In the genomic region with DNA sequence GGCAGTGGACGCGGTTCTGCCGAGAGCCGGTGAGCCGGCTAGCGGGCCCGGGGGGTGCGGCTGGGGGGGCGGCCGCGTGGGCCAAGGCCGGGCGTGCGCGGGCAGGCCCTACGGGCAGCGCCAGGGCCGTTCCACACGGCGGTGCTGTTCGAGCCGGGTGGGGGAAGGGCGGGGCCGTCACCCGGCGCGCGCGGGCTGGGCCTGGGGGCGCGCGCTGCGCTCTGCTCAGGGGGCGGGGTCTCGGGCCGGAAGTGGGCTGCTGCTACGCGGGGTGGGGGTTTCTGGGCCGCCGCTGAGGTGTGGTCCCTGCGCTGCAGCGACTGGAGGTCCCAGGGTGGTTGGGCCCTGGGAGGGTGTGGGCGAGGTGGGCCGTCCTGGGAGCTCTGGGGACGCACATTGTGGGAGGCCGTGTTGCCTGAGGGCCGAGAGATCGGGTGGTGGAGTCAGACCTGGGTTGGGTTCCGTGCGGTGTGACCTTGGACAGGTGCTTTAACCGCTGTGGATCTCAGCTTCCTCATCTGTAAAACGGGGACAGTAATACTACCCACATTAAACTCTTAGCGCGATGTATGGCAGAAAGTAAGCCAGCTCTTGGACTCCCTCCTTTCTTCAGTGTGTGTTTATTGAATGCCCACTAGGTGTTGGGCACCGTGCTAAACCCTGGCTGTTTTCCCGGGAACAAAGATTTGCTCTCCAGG, we compare ENCODE assay signal across 8 cellular contexts. TPM values are rescaled to one million over a fixed set of nuclear protein-coding genes. Genes with fewer than 3 reads are reported as not detected.
DNase-seq lines count a peak whose midpoint lies in the region; ATAC-seq, FAIRE-seq and TF ChIP-seq lines count a peak whose summit lies in the region.

No MANE protein-coding gene starts in this region.

- peak overlapping the region; percentile 92 for H3K27ac Mint-ChIP-seq in stimulated activated effector memory CD8-positive, alpha-beta T cell treated with anti-CD3 and anti-CD28 coated beads, Interleukin-12 subunit alpha, Interleukin-12 subunit beta, amount 100 ng/mL, for 72 hours

- no peak for TF ChIP-seq EP300 in H1 (IDR thresholded peaks at IDR 0.05; ENCODE audit: borderline replicate concordance in 1 of 2, low read depth in 2 of 2, low read length in 2 of 2)

- 0 out of 2 replicates have a peak overlapping the region, but pooled peaks have one; percentile 29 for H2BK20ac ChIP-seq in H1 (ENCODE audit: low read length)

- TF ChIP-seq RAD21 in H1 (IDR thresholded peaks at IDR 0.05 in 1 of 2, conservative IDR thresholded peaks at IDR 0.05 in 1 of 2; ENCODE audit: low read depth in 2 of 2, low read length in 2 of 2) = no peak

- H3K36me3 Mint-ChIP-seq in stimulated activated effector memory CD8-positive, alpha-beta T cell treated with anti-CD3 and anti-CD28 coated beads, Interleukin-12 subunit alpha, Interleukin-12 subunit beta, amount 100 ng/mL, for 72 hours = peaks cover 33% of the 10 kb centered on the region

- H3K4me3 ChIP-seq in AG04449 (ENCODE audit: low read depth, low read length) (peak overlapping the region; percentile 83), H1 (ENCODE audit: extremely low read depth in 1 of 4, insufficient read depth in 2 of 4, low read depth in 3 of 4, low read length in 4 of 4) (peak overlapping the region; percentile 75 to 96 (median 85)), mucosa of stomach (ENCODE audit: low read length) (peak overlapping the region; percentile 98)

- peak overlapping the region; percentile 86 for H2BK120ac ChIP-seq in H1 (replicated peaks; ENCODE audit: low read depth, low read length)

- peaks cover 0 to 2% (median 0%) of the 10 kb centered on the region in 4 experiments; a peak in 1 of 7 replicates for H3K27me3 ChIP-seq in H1 (replicated peaks in 1 of 4; ENCODE audit: control insufficient read depth in 3 of 4, extremely low read depth in 1 of 4, insufficient read depth in 3 of 4, low read length in 3 of 4)
- no peaks in the 10 kb centered on the region for H3K27me3 ChIP-seq in mucosa of stomach (ENCODE audit: control insufficient read depth, insufficient read depth, low read length)

- H3K23ac ChIP-seq in H1 (ENCODE audit: insufficient read length) = peak overlapping the region; percentile 59

- 6% methylated on average over 12 of the region's 56 CpGs; no CpG with 5 or more reads in 1 of the 2 experiments for WGBS in H1 (ENCODE audit: extremely low coverage in 1 of 2, insufficient coverage in 1 of 2, insufficient read length in 1 of 2, insufficient replicate concordance in 2 of 2, low coverage in 1 of 2, low lambda C conversion rate in 2 of 2, missing lambda C conversion rate in 1 of 2), 2 experiments

- peak overlapping the region; percentile 97 for H3K18ac ChIP-seq in H1 (ENCODE audit: extremely low read depth, low read length)

- H3K4me1 Mint-ChIP-seq in stimulated activated effector memory CD8-positive, alpha-beta T cell treated with anti-CD3 and anti-CD28 coated beads, Interleukin-12 subunit alpha, Interleukin-12 subunit beta, amount 100 ng/mL, for 72 hours = peaks cover 41% of the 10 kb centered on the region

- peaks cover 5% of the 10 kb centered on the region; the same call in 1 of the 2 replicates for H3K23me2 ChIP-seq in H1 (ENCODE audit: low read depth, low read length)

- H4K5ac ChIP-seq in H1 (ENCODE audit: insufficient read length, low read depth, low read length) = peak overlapping the region; percentile 81

- H3K9ac ChIP-seq in H1 (replicated peaks in 1 of 4; ENCODE audit: extremely low read depth in 1 of 4, low read depth in 3 of 4, low read length in 3 of 4) (peak overlapping the region; percentile 82 to 92 (median 86)), mucosa of stomach (ENCODE audit: low read length) (peak overlapping the region; percentile 73)

- H3K14ac ChIP-seq in H1 (ENCODE audit: insufficient read length) = peak overlapping the region; percentile 78

- FAIRE-seq in H1 (lab: Jason Lieb, UNC) = no peak

- H3K56ac ChIP-seq in H1 (replicated peaks; ENCODE audit: insufficient read length, low read depth, low read length) = peak overlapping the region; percentile 95

- H3K9me3 ChIP-seq in H1 (ENCODE audit: insufficient read depth in 2 of 2, low read depth in 1 of 2, low read length in 1 of 2) (no peaks in the 10 kb centered on the region), mucosa of stomach (ENCODE audit: control insufficient read depth, low read length) (no peaks in the 10 kb centered on the region)

- TF ChIP-seq CTCF in AG04449 (IDR thresholded peaks at IDR 0.05; ENCODE audit: insufficient read depth, low read length, missing control alignments) (no peak), H1 (IDR thresholded peaks at IDR 0.05; ENCODE audit: control extremely low read depth in 1 of 3, insufficient read depth in 1 of 3, low read depth in 1 of 3, low read length in 3 of 3) (no peak)

- H3K4me2 ChIP-seq in H1 (ENCODE audit: insufficient read depth in 1 of 2, low read depth in 2 of 2, low read length in 2 of 2) = peak overlapping the region; percentile 78 to 88

- peak; percentile 56 to 90 for TF ChIP-seq POLR2A in H1 (IDR thresholded peaks at IDR 0.05; ENCODE audit: control extremely low read depth in 1 of 2, low read depth in 2 of 2, low read length in 2 of 2)

- peak; percentile 23 for ATAC-seq in GM18520 (IDR thresholded peaks at IDR 0.05; ENCODE audit: unreplicated experiment)
- peak; percentile 65 for ATAC-seq in HG03025 (IDR thresholded peaks at IDR 0.05; ENCODE audit: low FRiP score, unreplicated experiment)
- ATAC-seq in stimulated activated effector memory CD8-positive, alpha-beta T cell treated with anti-CD3 and anti-CD28 coated beads, Interleukin-12 subunit alpha, Interleukin-12 subunit beta, amount 100 ng/mL, for 72 hours = peak; percentile 84

- DNase-seq in AG04449 (ENCODE audit: low read depth, low spot score) (no peak), NCI-H2196 treated with DMSO at 0.1 percent for 48 hours (lab: John Stamatoyannopoulos, UW; ENCODE audit: unreplicated experiment) (peak; percentile 60), H1 (ENCODE audit: low read depth in 1 of 2, low spot score in 2 of 2) (peak in 1 of 2 experiments; percentile 93)
- DNase-seq in activated CD4-positive, alpha-beta T cell treated with anti-CD3 and anti-CD28 coated beads, Interleukin-2, amount 50 U/mL, for 4 hours = peak; percentile 81 to 82
- peak; percentile 72 to 92 for DNase-seq in stimulated activated effector memory CD8-positive, alpha-beta T cell treated with anti-CD3 and anti-CD28 coated beads, Interleukin-12 subunit alpha, Interleukin-12 subunit beta, amount 100 ng/mL, for 72 hours (ENCODE audit: low spot score in 2 of 2)

- peaks cover 12% of the 10 kb centered on the region for H3K79me1 ChIP-seq in H1 (ENCODE audit: low read depth, low read length)

- H4K20me1 ChIP-seq in H1 (replicated peaks in 1 of 2; ENCODE audit: control insufficient read depth in 1 of 2, insufficient read depth in 2 of 2, low read length in 2 of 2) = peaks cover 15 to 26% of the 10 kb centered on the region in 2 experiments

- H2BK5ac ChIP-seq in H1 (ENCODE audit: low read depth, low read length) = peak overlapping the region; percentile 91; the same call in 1 of the 2 replicates

- no peak overlapping the region for H2AFZ ChIP-seq in H1 (ENCODE audit: low read length)

- H2BK12ac ChIP-seq in H1 (ENCODE audit: low read depth, low read length) = peak overlapping the region; percentile 91

- CTCF ChIA-PET in AG04449 (lab: Yijun Ruan, JAX) = interaction anchor here (0.6 to 2.6 kb wide), 5 partner anchors 10 to 836 kb away, joined by 3 to 12 read pairs (median 3); no protein-coding TSS in a partner anchor
- CTCF ChIA-PET in H1 (lab: Charles Lee; ENCODE audit: partially characterized antibody) = interaction anchor here (0.6 to 2.0 kb wide), 6 partner anchors 24 to 82 kb away, joined by 3 to 5 read pairs (median 3); a partner anchor contains a TSS

- peak overlapping the region; percentile 58 for H3K4ac ChIP-seq in H1 (replicated peaks; ENCODE audit: insufficient read length, low read depth, low read length)

- no peaks in the 10 kb centered on the region for H3K9me3 Mint-ChIP-seq in stimulated activated effector memory CD8-positive, alpha-beta T cell treated with anti-CD3 and anti-CD28 coated beads, Interleukin-12 subunit alpha, Interleukin-12 subunit beta, amount 100 ng/mL, for 72 hours

- H3K4me3 Mint-ChIP-seq in stimulated activated effector memory CD8-positive, alpha-beta T cell treated with anti-CD3 and anti-CD28 coated beads, Interleukin-12 subunit alpha, Interleukin-12 subunit beta, amount 100 ng/mL, for 72 hours = peak overlapping the region; percentile 85

- H3K79me2 ChIP-seq in H1 (ENCODE audit: control insufficient read depth in 1 of 2, insufficient read depth in 2 of 2, low read length in 2 of 2) = peaks cover 46 to 51% of the 10 kb centered on the region in 2 experiments

- peak overlapping the region; percentile 84 for H2AK5ac ChIP-seq in H1 (ENCODE audit: low read depth, low read length)

- no peaks in the 10 kb centered on the region for H3K36me3 ChIP-seq in H1 (ENCODE audit: control insufficient read depth in 2 of 4, insufficient read depth in 4 of 4, low read length in 3 of 4)
- no peaks in the 10 kb centered on the region for H3K36me3 ChIP-seq in mucosa of stomach (ENCODE audit: control insufficient read depth, insufficient read depth, low read length)

- H3K4me1 ChIP-seq in H1 (replicated peaks in 1 of 4; ENCODE audit: control insufficient read depth in 3 of 4, insufficient read depth in 4 of 4, low read length in 3 of 4) (peaks cover 0 to 12% (median 4%) of the 10 kb centered on the region in 4 experiments), mucosa of stomach (ENCODE audit: control insufficient read depth, insufficient read depth, low read length) (peaks cover 13% of the 10 kb centered on the region)

- peak overlapping the region; percentile 96 for H3K27ac ChIP-seq in H1 (ENCODE audit: low read depth, low read length)

- H2BK15ac ChIP-seq in H1 (ENCODE audit: low read length) = no peak overlapping the region

- H4K8ac ChIP-seq in H1 (ENCODE audit: extremely low read depth, insufficient read depth, low read length) = peak overlapping the region; percentile 96

- POLR2A ChIA-PET in AG04449 (lab: Yijun Ruan, JAX) (interaction anchor here (0.7 to 1.0 kb wide), 2 partner anchors 23 to 27 kb away, joined by 3 to 4 read pairs; no protein-coding TSS in a partner anchor), H1 (lab: Charles Lee; ENCODE audit: partially characterized antibody) (interaction anchor here (0.7 to 5.4 kb wide), 17 partner anchors 9 to 67 kb away, joined by 3 to 51 read pairs (median 4); a partner anchor contains a TSS)

- H4K91ac ChIP-seq in H1 (replicated peaks; ENCODE audit: insufficient read length, low read length) = peak overlapping the region; percentile 94

RNA-seq across cellular contexts. Expression of a gene that starts 0.4 kb away (rescaled TPM):
- total RNA-seq in H1 (2021; fragmentation: NEBNext Ultra II Directional; extraction: Animal tissue kit (Norgen Biotek cat#: 25700)) = 170 and 173 TPM in 2 replicates
- 51.9 and 74.5 TPM in 2 replicates for polyA plus RNA-seq in H1 (2011; rRNA removed)
- 98.6 TPM for polyA plus RNA-seq in H1 (2011; cell fraction: cytosol; rRNA removed)
- 20.6 TPM for polyA plus RNA-seq in H1 (2011; cell fraction: nucleus; rRNA removed)
- polyA plus RNA-seq in H1 (2012, experiment 1 of 2) = 98.2 to 158 TPM (median 111 TPM) in 4 replicates
- 22.4 TPM for polyA plus RNA-seq in H1 (2012, experiment 2 of 2)
- 83.8 TPM for polyA plus RNA-seq in H1 (2013, experiment 1 of 2)
- 85.3 TPM for polyA plus RNA-seq in H1 (2013, experiment 2 of 2)
- polyA minus RNA-seq in H1 (2011; rRNA and poly(A)+ RNA removed) = 78.7 and 87.3 TPM in 2 replicates
- polyA minus RNA-seq in H1 (2011; cell fraction: cytosol; rRNA and poly(A)+ RNA removed) = 59.3 TPM
- polyA minus RNA-seq in H1 (2011; cell fraction: nucleus; rRNA and poly(A)+ RNA removed) = 32.8 TPM

RNA-seq across cellular contexts. Expression of a gene that starts 38.6 kb away (rescaled TPM):
- total RNA-seq in H1 (2021; fragmentation: NEBNext Ultra II Directional; extraction: Animal tissue kit (Norgen Biotek cat#: 25700)) = 0.20 TPM in 1 of 2 replicates, not detected in the other
- 0.02 and 0.06 TPM in 2 replicates for polyA plus RNA-seq in H1 (2011; rRNA removed)
- 0.10 TPM for polyA plus RNA-seq in H1 (2011; cell fraction: cytosol; rRNA removed)
- polyA plus RNA-seq in H1 (2011; cell fraction: nucleus; rRNA removed) = 0.30 TPM
- polyA plus RNA-seq in H1 (2012, experiment 1 of 2) = 0.04 to 0.05 TPM in 2 of 4 replicates, not detected in the others
- polyA plus RNA-seq in H1 (2012, experiment 2 of 2) = not detected
- 0.12 TPM for polyA plus RNA-seq in H1 (2013, experiment 1 of 2)
- 0.13 TPM for polyA plus RNA-seq in H1 (2013, experiment 2 of 2)
- 0.24 and 0.79 TPM in 2 replicates for polyA minus RNA-seq in H1 (2011; rRNA and poly(A)+ RNA removed)
- polyA minus RNA-seq in H1 (2011; cell fraction: cytosol; rRNA and poly(A)+ RNA removed) = not detected
- 0.90 TPM for polyA minus RNA-seq in H1 (2011; cell fraction: nucleus; rRNA and poly(A)+ RNA removed)

RNA-seq across cellular contexts. Expression of a gene that starts 58.0 kb away (rescaled TPM):
- total RNA-seq in H1 (2021; fragmentation: NEBNext Ultra II Directional; extraction: Animal tissue kit (Norgen Biotek cat#: 25700)) = 1,016 and 1,038 TPM in 2 replicates
- 433 and 469 TPM in 2 replicates for polyA plus RNA-seq in H1 (2011; rRNA removed)
- 457 TPM for polyA plus RNA-seq in H1 (2011; cell fraction: cytosol; rRNA removed)
- 676 TPM for polyA plus RNA-seq in H1 (2011; cell fraction: nucleus; rRNA removed)
- 568 to 702 TPM (median 611 TPM) in 4 replicates for polyA plus RNA-seq in H1 (2012, experiment 1 of 2)
- polyA plus RNA-seq in H1 (2012, experiment 2 of 2) = 410 TPM
- polyA plus RNA-seq in H1 (2013, experiment 1 of 2) = 587 TPM
- polyA plus RNA-seq in H1 (2013, experiment 2 of 2) = 555 TPM
- polyA minus RNA-seq in H1 (2011; rRNA and poly(A)+ RNA removed) = 327 and 359 TPM in 2 replicates
- polyA minus RNA-seq in H1 (2011; cell fraction: cytosol; rRNA and poly(A)+ RNA removed) = 389 TPM
- polyA minus RNA-seq in H1 (2011; cell fraction: nucleus; rRNA and poly(A)+ RNA removed) = 257 TPM

Comparison
In these comparisons a context has a peak if more than half of its experiments do, and no peak if none do; other contexts are left out.
1. ATAC-seq: peak in every context shown above with its lines; median percentile 84 in stimulated activated effector memory CD8-positive, alpha-beta T cell treated with anti-CD3 and anti-CD28 coated beads, Interleukin-12 subunit alpha, Interleukin-12 subunit beta, amount 100 ng/mL, for 72 hours; 65 in HG03025; 23 in GM18520.